17 cellular contexts compared by ENCODE assay signal in the genomic region with DNA sequence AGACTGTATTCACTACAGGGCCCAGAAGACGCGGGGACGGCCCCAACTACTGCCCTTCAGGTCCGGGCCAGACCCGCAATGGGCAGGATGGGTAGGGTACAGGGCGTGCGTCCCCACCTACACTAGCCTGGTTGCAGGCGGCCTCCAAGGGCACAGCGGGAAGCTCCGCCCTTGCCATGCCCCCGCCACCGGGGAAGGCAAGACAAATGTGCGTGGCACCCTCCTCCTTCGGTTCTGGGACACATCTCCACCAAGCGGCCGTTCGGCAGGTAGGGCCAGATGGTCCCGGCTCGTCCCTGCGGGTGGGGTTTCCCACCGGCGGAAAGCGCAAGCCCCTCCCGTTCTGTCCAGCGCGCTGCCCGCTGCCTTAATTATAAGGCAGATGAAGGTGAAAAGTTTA. TPM values are rescaled to one million over a fixed set of nuclear protein-coding genes. Genes with fewer than 3 reads are reported as not detected.
DNase-seq lines count a peak whose midpoint lies in the region; ATAC-seq, FAIRE-seq and TF ChIP-seq lines count a peak whose summit lies in the region.
"Had no signal": no experiment of that assay in that cellular context is flagged by ENCODE, and none has a peak within 500 bp of the region (broad histone marks: within the 10 kb centered on the region; RNA-seq: fewer than 3 reads in every experiment).

No MANE protein-coding gene starts in this region.

- H2BK120ac ChIP-seq in H1 (replicated peaks; ENCODE audit: low read depth, low read length): no peak overlapping the region

- peak overlapping the region; percentile 74 for H3K4me3 Mint-ChIP-seq in neural crest cell

- no peaks in the 10 kb centered on the region for H3K36me3 Mint-ChIP-seq in neural crest cell (ENCODE audit: low read depth)

- TF ChIP-seq CTCF in HCT116 (IDR thresholded peaks at IDR 0.05 in 2 of 3, conservative IDR thresholded peaks at IDR 0.05 in 1 of 3; ENCODE audit: borderline replicate concordance in 1 of 3, insufficient read depth in 1 of 3, low read depth in 2 of 3, low read length in 2 of 3) (no peak), H1 (IDR thresholded peaks at IDR 0.05; ENCODE audit: control extremely low read depth in 1 of 3, insufficient read depth in 1 of 3, low read depth in 1 of 3, low read length in 3 of 3) (peak in 2 of 3 experiments; percentile 30 to 44; a peak in 3 of 4 replicates), neural crest cell (conservative IDR thresholded peaks at IDR 0.05) (no peak), brain microvascular endothelial cell (IDR thresholded peaks at IDR 0.05; ENCODE audit: low read depth, low read length, missing control alignments) (no peak), Peyer's patch (IDR thresholded peaks at IDR 0.05) (no peak)

- BruUV-seq in HCT116 (replicated peaks; lab: Mats Ljungman, UMichigan): no TSS peak

- H3K36me3 ChIP-seq in HCT116 (ENCODE audit: control insufficient read depth in 1 of 2, insufficient read depth in 2 of 2, low read length in 2 of 2): peaks cover 7 to 25% of the 10 kb centered on the region in 2 experiments; a peak in 2 of 4 replicates
- H3K36me3 ChIP-seq in H1 (ENCODE audit: control insufficient read depth in 2 of 4, insufficient read depth in 4 of 4, low read length in 3 of 4): peaks cover 0 to 9% (median 9%) of the 10 kb centered on the region in 4 experiments; a peak in 6 of 8 replicates
- H3K36me3 ChIP-seq in brain microvascular endothelial cell (replicated peaks): peaks cover 10% of the 10 kb centered on the region
- H3K36me3 ChIP-seq in Peyer's patch: peaks cover 0 to 16% (median 0%) of the 10 kb centered on the region in 3 donors
- H3K36me3 ChIP-seq: transverse colon had no signal

- POLR2A ChIA-PET in HCT116 (lab: Charles Lee): no interaction called here
- POLR2A ChIA-PET in H1 (lab: Charles Lee; ENCODE audit: partially characterized antibody): interaction anchor here (1.0 to 1.5 kb wide), 2 partner anchors 9 to 552 kb away, joined by 3 to 5 read pairs; no protein-coding TSS in a partner anchor

- H4K20me1 ChIP-seq in HCT116 (ENCODE audit: insufficient read depth) (peaks cover 6% of the 10 kb centered on the region; the same call in 1 of the 2 replicates), H1 (replicated peaks in 1 of 2; ENCODE audit: control insufficient read depth in 1 of 2, insufficient read depth in 2 of 2, low read length in 2 of 2) (peaks cover 0 to 9% of the 10 kb centered on the region in 2 experiments)

- peaks cover 35% of the 10 kb centered on the region for H3K4me1 Mint-ChIP-seq in neural crest cell

- H4K5ac ChIP-seq in H1 (ENCODE audit: insufficient read length, low read depth, low read length): no peak overlapping the region

- no peak overlapping the region for H2BK15ac ChIP-seq in H1 (ENCODE audit: low read length)

- H3K79me1 ChIP-seq in H1 (ENCODE audit: low read depth, low read length): peaks cover 3% of the 10 kb centered on the region; the same call in 1 of the 2 replicates

- in situ Hi-C loops in brain microvascular endothelial cell (cut with HindIII; ENCODE audit: low pct_ligation_motif_present, low sequenced_read_pairs): no loop called here

- intact Hi-C loops in HCT116 (cut with micrococcal nuclease): loop anchor here (10.0 kb wide), 1 partner anchor 211 kb away; no protein-coding TSS in a partner anchor

- H3K27ac ChIP-seq in HCT116 (ENCODE audit: low read depth, low read length) (no peak overlapping the region), H1 (ENCODE audit: low read depth, low read length) (no peak overlapping the region), brain microvascular endothelial cell (no peak overlapping the region), Peyer's patch (no peak overlapping the region)

- H3K27ac Mint-ChIP-seq in neural crest cell (ENCODE audit: unreplicated experiment): no peak overlapping the region

- no peak overlapping the region for H3K9ac ChIP-seq in HCT116 (ENCODE audit: low read length)
- H3K9ac ChIP-seq in H1 (replicated peaks in 1 of 4; ENCODE audit: extremely low read depth in 1 of 4, low read depth in 3 of 4, low read length in 3 of 4): no peak overlapping the region

- peak overlapping the region; percentile 96; the same call in 1 of the 2 replicates for H3K4me2 ChIP-seq in HCT116 (ENCODE audit: low read length)
- H3K4me2 ChIP-seq in H1 (ENCODE audit: insufficient read depth in 1 of 2, low read depth in 2 of 2, low read length in 2 of 2): peak overlapping the region; percentile 92 to 98

- H2BK20ac ChIP-seq in H1 (ENCODE audit: low read length): no peak overlapping the region

- TF ChIP-seq EP300 in H1 (IDR thresholded peaks at IDR 0.05; ENCODE audit: borderline replicate concordance in 1 of 2, low read depth in 2 of 2, low read length in 2 of 2): no peak

- no peak overlapping the region for H3K14ac ChIP-seq in H1 (ENCODE audit: insufficient read length)

- RAD21 ChIA-PET in HCT116 (lab: Charles Lee; ENCODE audit: low non-redundant PET in 1 of 2, low total read pairs in 2 of 2, uncharacterized antibody in 2 of 2, unreplicated experiment in 2 of 2): no interaction called here

- DNase-seq in NCI-H524 (lab: John Stamatoyannopoulos, UW): peak; percentile 23 to 84
- DNase-seq in NCI-H524 treated with DMSO at 0.1 percent for 48 hours (lab: John Stamatoyannopoulos, UW): no peak
- no peak for DNase-seq in HCT116 (ENCODE audit: low read depth, low spot score)
- peak in 1 of 2 experiments; percentile 70 for DNase-seq in H1 (ENCODE audit: low read depth in 1 of 2, low spot score in 2 of 2)
- DNase-seq in neural crest cell (ENCODE audit: low read depth, low spot score): no peak
- no peak for DNase-seq in brain microvascular endothelial cell
- DNase-seq in Peyer's patch: no peak
- DNase-seq: central memory CD4-positive, alpha-beta T cell; GF-D8; NCI-H1092 treated with DMSO at 0.1 percent for 48 hours; stimulated activated CD4-positive, alpha-beta T cell treated with anti-CD3 and anti-CD28 coated beads, Interleukin-2, amount 100 ng/mL, for 24 hours; transverse colon had no signal

- H2AFZ ChIP-seq in HCT116 (ENCODE audit: low read depth, low read length, poor library complexity, severe bottlenecking) (no peak overlapping the region), H1 (ENCODE audit: low read length) (no peak overlapping the region)

- H3K4me1 ChIP-seq in HCT116 (ENCODE audit: control insufficient read depth in 1 of 2, insufficient read depth in 2 of 2, low read length in 2 of 2): peaks cover 25 to 42% of the 10 kb centered on the region in 2 experiments
- peaks cover 1 to 9% (median 7%) of the 10 kb centered on the region in 4 experiments; a peak in 5 of 7 replicates for H3K4me1 ChIP-seq in H1 (replicated peaks in 1 of 4; ENCODE audit: control insufficient read depth in 3 of 4, insufficient read depth in 4 of 4, low read length in 3 of 4)
- H3K4me1 ChIP-seq in Peyer's patch: peaks cover 0 to 30% (median 6%) of the 10 kb centered on the region in 4 donors

- TF ChIP-seq POLR2A in HCT116 (IDR thresholded peaks at IDR 0.05; ENCODE audit: borderline replicate concordance, extremely low read depth, insufficient read depth, insufficient read length) (no peak), H1 (IDR thresholded peaks at IDR 0.05; ENCODE audit: control extremely low read depth in 1 of 2, low read depth in 2 of 2, low read length in 2 of 2) (no peak), Peyer's patch (IDR thresholded peaks at IDR 0.05) (no peak)

- WGBS in H1 (ENCODE audit: extremely low coverage in 1 of 2, insufficient coverage in 1 of 2, insufficient read length in 1 of 2, insufficient replicate concordance in 2 of 2, low coverage in 1 of 2, low lambda C conversion rate in 2 of 2, missing lambda C conversion rate in 1 of 2), 2 experiments: 31% methylated on average over 27 of the region's 27 CpGs; no CpG with 5 or more reads in 1 of the 2 experiments

- CTCF ChIA-PET in HCT116 (lab: Charles Lee) (no interaction called here), H1 (lab: Charles Lee; ENCODE audit: partially characterized antibody) (interaction anchor here (1.0 to 1.5 kb wide), 3 partner anchors 67 to 1018 kb away, joined by 3 to 4 read pairs (median 4); no protein-coding TSS in a partner anchor)

- H4K8ac ChIP-seq in H1 (ENCODE audit: extremely low read depth, insufficient read depth, low read length): peak overlapping the region; percentile 45; the same call in 1 of the 2 replicates

- H2BK12ac ChIP-seq in H1 (ENCODE audit: low read depth, low read length): no peak overlapping the region

- no peak overlapping the region for H3K4me3 ChIP-seq in HCT116 (replicated peaks in 1 of 2; ENCODE audit: low read depth in 1 of 2, low read length in 2 of 2)
- H3K4me3 ChIP-seq in H1 (ENCODE audit: extremely low read depth in 1 of 4, insufficient read depth in 2 of 4, low read depth in 3 of 4, low read length in 4 of 4): peak overlapping the region; percentile 0 to 95 (median 17); a peak in 4 of 8 replicates
- no peak overlapping the region for H3K4me3 ChIP-seq in brain microvascular endothelial cell (ENCODE audit: low read depth, low read length)
- no peak overlapping the region for H3K4me3 ChIP-seq in Peyer's patch
- H3K4me3 ChIP-seq: transverse colon had no signal

- H3K4ac ChIP-seq in H1 (replicated peaks; ENCODE audit: insufficient read length, low read depth, low read length): no peak overlapping the region

- no peak overlapping the region for H2BK5ac ChIP-seq in H1 (ENCODE audit: low read depth, low read length)

- ATAC-seq in HCT116 (no peak), GM21576 (IDR thresholded peaks at IDR 0.05; ENCODE audit: unreplicated experiment) (no peak)

- H2AK5ac ChIP-seq in H1 (ENCODE audit: low read depth, low read length): no peak overlapping the region

- TF ChIP-seq RAD21 in HCT116 (IDR thresholded peaks at IDR 0.05; ENCODE audit: low read depth) (no peak), H1 (IDR thresholded peaks at IDR 0.05 in 1 of 2, conservative IDR thresholded peaks at IDR 0.05 in 1 of 2; ENCODE audit: low read depth in 2 of 2, low read length in 2 of 2) (peak; percentile 22; a peak in 2 of 4 replicates)

- peaks cover 8% of the 10 kb centered on the region; the same call in 1 of the 2 replicates for H3K23me2 ChIP-seq in H1 (ENCODE audit: low read depth, low read length)

- H3K79me2 ChIP-seq in HCT116 (ENCODE audit: insufficient read depth, low read length): peaks cover 56% of the 10 kb centered on the region
- H3K79me2 ChIP-seq in H1 (ENCODE audit: control insufficient read depth in 1 of 2, insufficient read depth in 2 of 2, low read length in 2 of 2): peaks cover 7 to 25% of the 10 kb centered on the region in 2 experiments; a peak in 3 of 4 replicates

- no peaks in the 10 kb centered on the region for H3K27me3 Mint-ChIP-seq in neural crest cell (ENCODE audit: low read depth)
- H3K27me3 Mint-ChIP-seq: activated naive CD4-positive, alpha-beta T cell treated with anti-CD3 and anti-CD28 coated beads, Interleukin-2, amount 50 U/mL, for 24 hours had no signal

- no peak overlapping the region for H3K18ac ChIP-seq in H1 (ENCODE audit: extremely low read depth, low read length)

- H4K91ac ChIP-seq in H1 (replicated peaks; ENCODE audit: insufficient read length, low read length): no peak overlapping the region

- H3K9me3 Mint-ChIP-seq in neural crest cell: no peaks in the 10 kb centered on the region
- H3K9me3 Mint-ChIP-seq: activated naive CD4-positive, alpha-beta T cell treated with anti-CD3 and anti-CD28 coated beads, Interleukin-2, amount 50 U/mL, for 24 hours had no signal

- H3K23ac ChIP-seq in H1 (ENCODE audit: insufficient read length): no peak overlapping the region

- no peaks in the 10 kb centered on the region for H3K9me2 ChIP-seq in HCT116 (ENCODE audit: insufficient read depth)

- no peaks in the 10 kb centered on the region for H3K9me3 ChIP-seq in HCT116 (ENCODE audit: control insufficient read depth in 1 of 2, insufficient read depth in 1 of 2, low read depth in 1 of 2, low read length in 2 of 2)
- H3K9me3 ChIP-seq in H1 (ENCODE audit: insufficient read depth in 2 of 2, low read depth in 1 of 2, low read length in 1 of 2): no peaks in the 10 kb centered on the region
- H3K9me3 ChIP-seq in Peyer's patch: no peaks in the 10 kb centered on the region
- H3K9me3 ChIP-seq: transverse colon had no signal

- no peak overlapping the region for H3K56ac ChIP-seq in H1 (replicated peaks; ENCODE audit: insufficient read length, low read depth, low read length)

- no peak for FAIRE-seq in H1 (lab: Jason Lieb, UNC)
- FAIRE-seq: A204.1, frontal cortex, HTR-8/SVneo had no signal

- no peaks in the 10 kb centered on the region for H3K27me3 ChIP-seq in HCT116 (ENCODE audit: insufficient read depth, low read length)
- H3K27me3 ChIP-seq in H1 (replicated peaks in 1 of 4; ENCODE audit: control insufficient read depth in 3 of 4, extremely low read depth in 1 of 4, insufficient read depth in 3 of 4, low read length in 3 of 4): no peaks in the 10 kb centered on the region
- no peaks in the 10 kb centered on the region for H3K27me3 ChIP-seq in brain microvascular endothelial cell (replicated peaks)
- H3K27me3 ChIP-seq in Peyer's patch: no peaks in the 10 kb centered on the region
- H3K27me3 ChIP-seq: transverse colon had no signal

RNA-seq across cellular contexts. Expression of a gene that starts 5.6 kb away (rescaled TPM):
- total RNA-seq in HCT116 (2021; ENCODE audit: unreplicated experiment) (29.9 TPM), neural crest cell (33.9 and 38.1 TPM in 2 replicates), Peyer's patch (10 to 100 TPM in 1 of 4 donors, 1 to 10 TPM in 3; 5.4 to 23.1 (median 7.9) TPM)
- 27.1 and 27.5 TPM in 2 replicates for polyA plus RNA-seq in HCT116 (2012)
- 20.4 and 23.1 TPM in 2 replicates for total RNA-seq in H1 (2021; fragmentation: NEBNext Ultra II Directional; extraction: Animal tissue kit (Norgen Biotek cat#: 25700))
- 24.3 and 26.5 TPM in 2 replicates for polyA plus RNA-seq in H1 (2011; rRNA removed)
- polyA plus RNA-seq in H1 (2011; cell fraction: cytosol; rRNA removed): 24.9 TPM
- polyA plus RNA-seq in H1 (2011; cell fraction: nucleus; rRNA removed): 19.2 TPM
- polyA plus RNA-seq in H1 (2012, experiment 1 of 2): 15.1 to 22.8 TPM (median 18.6 TPM) in 4 replicates
- polyA plus RNA-seq in H1 (2012, experiment 2 of 2): 26.4 TPM
- polyA plus RNA-seq in H1 (2013, experiment 1 of 2): 23.3 TPM
- polyA plus RNA-seq in H1 (2013, experiment 2 of 2): 22.5 TPM
- polyA minus RNA-seq in H1 (2011; rRNA and poly(A)+ RNA removed): 13.0 and 14.3 TPM in 2 replicates
- 9.3 TPM for polyA minus RNA-seq in H1 (2011; cell fraction: cytosol; rRNA and poly(A)+ RNA removed)
- 7.2 TPM for polyA minus RNA-seq in H1 (2011; cell fraction: nucleus; rRNA and poly(A)+ RNA removed)

RNA-seq across cellular contexts. Expression of a gene that starts 5.8 kb away (rescaled TPM):
- total RNA-seq in HCT116 (2021; ENCODE audit: unreplicated experiment) (10.4 TPM), neural crest cell (21.9 and 24.4 TPM in 2 replicates), Peyer's patch (10 to 100 TPM in 1 of 4 donors, 1 to 10 TPM in 3; 5.8 to 14.5 (median 7.9) TPM)
- polyA plus RNA-seq in HCT116 (2012): 15.8 and 17.9 TPM in 2 replicates
- 11.9 and 14.5 TPM in 2 replicates for total RNA-seq in H1 (2021; fragmentation: NEBNext Ultra II Directional; extraction: Animal tissue kit (Norgen Biotek cat#: 25700))
- 8.2 and 16.2 TPM in 2 replicates for polyA plus RNA-seq in H1 (2011; rRNA removed)
- 15.2 TPM for polyA plus RNA-seq in H1 (2011; cell fraction: cytosol; rRNA removed)
- polyA plus RNA-seq in H1 (2011; cell fraction: nucleus; rRNA removed): 51.0 TPM
- polyA plus RNA-seq in H1 (2012, experiment 1 of 2): 7.7 to 14.7 TPM (median 10.5 TPM) in 4 replicates
- polyA plus RNA-seq in H1 (2012, experiment 2 of 2): 1.1 TPM
- polyA plus RNA-seq in H1 (2013, experiment 1 of 2): 4.6 TPM
- polyA plus RNA-seq in H1 (2013, experiment 2 of 2): 4.8 TPM
- 56.7 and 63.7 TPM in 2 replicates for polyA minus RNA-seq in H1 (2011; rRNA and poly(A)+ RNA removed)
- polyA minus RNA-seq in H1 (2011; cell fraction: cytosol; rRNA and poly(A)+ RNA removed): 13.9 TPM
- 40.3 TPM for polyA minus RNA-seq in H1 (2011; cell fraction: nucleus; rRNA and poly(A)+ RNA removed)

Comparison
In these comparisons a context has a peak if more than half of its experiments do, and no peak if none do; other contexts are left out.
1. DNase-seq: peak in NCI-H524 (2 of 2); none in NCI-H524 treated with DMSO at 0.1 percent for 48 hours (single experiment), HCT116 (single experiment), neural crest cell (single experiment), brain microvascular endothelial cell (single experiment) and Peyer's patch (0 of 3).
2. H3K4me3 ChIP-seq: peak in H1 (4 of 4); none in HCT116 (0 of 2), brain microvascular endothelial cell (single experiment) and Peyer's patch (0 of 4).
3. CTCF ChIP-seq: peak in H1 (2 of 3); none in HCT116 (0 of 3), neural crest cell (single experiment), brain microvascular endothelial cell (single experiment) and Peyer's patch (0 of 6).